1 cellular context compared by ENCODE assay signal in the genomic region with DNA sequence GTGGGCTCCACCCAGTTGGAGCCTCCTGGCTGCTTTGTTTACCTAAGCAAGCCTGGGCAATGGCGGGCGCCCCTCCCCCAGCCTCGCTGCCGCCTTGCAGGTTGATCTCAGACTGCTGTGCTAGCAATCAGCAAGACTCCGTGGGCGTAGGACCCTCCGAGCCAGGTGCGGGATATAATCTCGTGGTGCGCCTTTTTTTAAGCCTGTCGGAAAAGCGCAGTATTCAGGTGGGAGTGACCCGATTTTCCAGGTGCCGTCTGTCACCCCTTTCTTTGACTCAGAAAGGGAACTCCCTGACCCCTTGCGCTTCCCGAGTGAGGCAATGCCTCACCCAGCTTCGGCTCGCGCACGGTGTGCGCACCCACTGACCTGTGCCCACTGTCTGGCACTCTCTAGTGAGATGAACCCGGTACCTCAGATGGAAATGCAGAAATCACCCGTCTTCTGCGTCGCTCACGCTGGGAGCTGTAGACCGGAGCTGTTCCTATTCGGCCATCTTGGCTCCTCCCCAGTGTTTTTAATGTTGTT.
TF ChIP-seq lines count a peak whose summit lies in the region.

No MANE protein-coding gene starts in this region.

TF ChIP-seq in K562, 482 proteins besides CTCF, POLR2A, EP300 and RAD21 (continued from another document):
- TF ChIP-seq, protein P1, sequence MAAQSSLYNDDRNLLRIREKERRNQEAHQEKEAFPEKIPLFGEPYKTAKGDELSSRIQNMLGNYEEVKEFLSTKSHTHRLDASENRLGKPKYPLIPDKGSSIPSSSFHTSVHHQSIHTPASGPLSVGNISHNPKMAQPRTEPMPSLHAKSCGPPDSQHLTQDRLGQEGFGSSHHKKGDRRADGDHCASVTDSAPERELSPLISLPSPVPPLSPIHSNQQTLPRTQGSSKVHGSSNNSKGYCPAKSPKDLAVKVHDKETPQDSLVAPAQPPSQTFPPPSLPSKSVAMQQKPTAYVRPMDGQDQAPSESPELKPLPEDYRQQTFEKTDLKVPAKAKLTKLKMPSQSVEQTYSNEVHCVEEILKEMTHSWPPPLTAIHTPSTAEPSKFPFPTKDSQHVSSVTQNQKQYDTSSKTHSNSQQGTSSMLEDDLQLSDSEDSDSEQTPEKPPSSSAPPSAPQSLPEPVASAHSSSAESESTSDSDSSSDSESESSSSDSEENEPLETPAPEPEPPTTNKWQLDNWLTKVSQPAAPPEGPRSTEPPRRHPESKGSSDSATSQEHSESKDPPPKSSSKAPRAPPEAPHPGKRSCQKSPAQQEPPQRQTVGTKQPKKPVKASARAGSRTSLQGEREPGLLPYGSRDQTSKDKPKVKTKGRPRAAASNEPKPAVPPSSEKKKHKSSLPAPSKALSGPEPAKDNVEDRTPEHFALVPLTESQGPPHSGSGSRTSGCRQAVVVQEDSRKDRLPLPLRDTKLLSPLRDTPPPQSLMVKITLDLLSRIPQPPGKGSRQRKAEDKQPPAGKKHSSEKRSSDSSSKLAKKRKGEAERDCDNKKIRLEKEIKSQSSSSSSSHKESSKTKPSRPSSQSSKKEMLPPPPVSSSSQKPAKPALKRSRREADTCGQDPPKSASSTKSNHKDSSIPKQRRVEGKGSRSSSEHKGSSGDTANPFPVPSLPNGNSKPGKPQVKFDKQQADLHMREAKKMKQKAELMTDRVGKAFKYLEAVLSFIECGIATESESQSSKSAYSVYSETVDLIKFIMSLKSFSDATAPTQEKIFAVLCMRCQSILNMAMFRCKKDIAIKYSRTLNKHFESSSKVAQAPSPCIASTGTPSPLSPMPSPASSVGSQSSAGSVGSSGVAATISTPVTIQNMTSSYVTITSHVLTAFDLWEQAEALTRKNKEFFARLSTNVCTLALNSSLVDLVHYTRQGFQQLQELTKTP (IDR thresholded peaks at IDR 0.05; ENCODE audit: low read depth in 1 of 2, partially characterized antibody in 2 of 2) = peak in 1 of 2 experiments; percentile 4
- TF ChIP-seq BRD9 (IDR thresholded peaks at IDR 0.05; ENCODE audit: low read depth, partially characterized antibody) (peak; percentile 72), HDAC1 (IDR thresholded peaks at IDR 0.05) (peak in 1 of 2 experiments; percentile 29; a peak in 1 of 4 replicates), TAF1 (IDR thresholded peaks at IDR 0.05; ENCODE audit: control insufficient read depth, extremely low read depth, insufficient read depth, low read length, severe bottlenecking) (peak; percentile 57), ARID1B (IDR thresholded peaks at IDR 0.05) (peak; percentile 53; the same call in 1 of the 2 replicates)
- TF ChIP-seq, protein P2, sequence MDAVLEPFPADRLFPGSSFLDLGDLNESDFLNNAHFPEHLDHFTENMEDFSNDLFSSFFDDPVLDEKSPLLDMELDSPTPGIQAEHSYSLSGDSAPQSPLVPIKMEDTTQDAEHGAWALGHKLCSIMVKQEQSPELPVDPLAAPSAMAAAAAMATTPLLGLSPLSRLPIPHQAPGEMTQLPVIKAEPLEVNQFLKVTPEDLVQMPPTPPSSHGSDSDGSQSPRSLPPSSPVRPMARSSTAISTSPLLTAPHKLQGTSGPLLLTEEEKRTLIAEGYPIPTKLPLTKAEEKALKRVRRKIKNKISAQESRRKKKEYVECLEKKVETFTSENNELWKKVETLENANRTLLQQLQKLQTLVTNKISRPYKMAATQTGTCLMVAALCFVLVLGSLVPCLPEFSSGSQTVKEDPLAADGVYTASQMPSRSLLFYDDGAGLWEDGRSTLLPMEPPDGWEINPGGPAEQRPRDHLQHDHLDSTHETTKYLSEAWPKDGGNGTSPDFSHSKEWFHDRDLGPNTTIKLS (IDR thresholded peaks at IDR 0.05; ENCODE audit: borderline replicate concordance, low read depth) = peak; percentile 44; the same call in 1 of the 2 replicates
- TF ChIP-seq, protein P3, sequence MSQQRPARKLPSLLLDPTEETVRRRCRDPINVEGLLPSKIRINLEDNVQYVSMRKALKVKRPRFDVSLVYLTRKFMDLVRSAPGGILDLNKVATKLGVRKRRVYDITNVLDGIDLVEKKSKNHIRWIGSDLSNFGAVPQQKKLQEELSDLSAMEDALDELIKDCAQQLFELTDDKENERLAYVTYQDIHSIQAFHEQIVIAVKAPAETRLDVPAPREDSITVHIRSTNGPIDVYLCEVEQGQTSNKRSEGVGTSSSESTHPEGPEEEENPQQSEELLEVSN (IDR thresholded peaks at IDR 0.05; ENCODE audit: borderline replicate concordance in 1 of 2, extremely low read depth in 1 of 2, insufficient read depth in 1 of 2, insufficient read length in 1 of 2, low read depth in 1 of 2, low read length in 1 of 2, poor library complexity in 1 of 2, severe bottlenecking in 1 of 2) = peak in 1 of 2 experiments; percentile 9
